24 cellular contexts compared by ENCODE assay signal in the genomic region with DNA sequence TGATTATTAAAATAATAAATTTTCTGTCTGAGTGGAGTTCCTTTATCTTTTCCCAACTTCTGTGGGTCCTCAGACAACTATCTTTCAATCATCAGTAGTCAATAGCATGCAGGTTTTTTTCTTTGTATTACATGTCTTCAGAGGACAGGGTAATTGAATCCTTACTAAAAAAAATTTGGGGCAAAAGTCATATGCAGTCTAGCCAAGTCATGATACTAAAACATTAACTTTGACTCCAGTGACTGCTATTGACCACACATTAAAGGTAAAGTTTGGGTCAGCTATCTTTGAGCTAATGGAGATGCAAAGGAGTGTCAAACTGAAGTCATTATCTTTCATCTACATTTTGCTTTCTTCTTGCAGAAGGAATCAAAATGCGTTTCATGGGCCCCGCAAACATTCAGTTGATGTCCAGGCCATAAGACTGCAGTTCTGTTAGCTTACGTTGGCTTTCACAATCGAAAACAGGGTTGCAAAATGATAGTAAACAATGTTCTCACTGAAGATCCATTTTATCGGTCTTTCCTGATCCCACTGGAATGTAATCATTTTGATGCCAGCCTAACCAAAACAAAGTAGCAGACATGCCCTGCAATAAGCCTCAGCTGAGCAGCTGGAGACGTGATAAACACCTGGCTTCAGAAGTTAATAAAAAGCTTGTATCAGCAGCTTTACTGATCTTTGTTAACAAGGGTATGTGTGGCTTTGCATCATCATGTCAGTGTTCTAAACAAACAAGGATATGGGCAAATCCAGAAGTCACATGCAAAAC.
"Had no signal": no experiment of that assay in that cellular context is flagged by ENCODE, and none has a peak within 500 bp of the region (broad histone marks: within the 10 kb centered on the region; RNA-seq: fewer than 3 reads in every experiment).

No MANE protein-coding gene starts in this region.

- H3K36me3 ChIP-seq: ascending aorta, brain microvascular endothelial cell, right atrium auricular region, thyroid gland had no signal

- H3K27me3 Mint-ChIP-seq: natural killer cell treated with Interleukin-12 subunit alpha and Interleukin-12 subunit beta and Interleukin-15 and Interleukin-18, amount 100 ng/mL, for 72 hours had no signal

- H3K9me3 Mint-ChIP-seq: activated T-helper 17 cell treated with anti-CD3 and anti-CD28 coated beads, Interleukin-2, amount 50 U/mL, for 72 hours had no signal

- H3K27ac Mint-ChIP-seq: activated naive CD4-positive, alpha-beta T cell treated with anti-CD3 and anti-CD28 coated beads, Interleukin-2, amount 50 U/mL, for 72 hours; activated T-cell treated with anti-CD3 and anti-CD28 coated beads, Interleukin-2, amount 50 U/mL, for 24 hours; activated T-helper 17 cell treated with anti-CD3 and anti-CD28 coated beads, Interleukin-2, amount 50 U/mL, for 72 hours; immature natural killer cell; natural killer cell treated with Interleukin-12 subunit alpha and Interleukin-12 subunit beta and Interleukin-15 and Interleukin-18, amount 100 ng/mL, for 72 hours; stimulated activated naive CD8-positive, alpha-beta T cell treated with anti-CD3 and anti-CD28 coated beads, Interleukin-15, Interleukin-2, amounts not matched to agents 100 ng/mL and 50 ng/mL, for 24 hours; WTC11 had no signal

- H3K4me1 Mint-ChIP-seq: activated T-helper 17 cell treated with anti-CD3 and anti-CD28 coated beads, Interleukin-2, amount 50 U/mL, for 72 hours; immature natural killer cell; WTC11 had no signal

- H3K4me3 Mint-ChIP-seq: activated T-cell treated with anti-CD3 and anti-CD28 coated beads, Interleukin-2, amount 50 U/mL, for 24 hours; activated T-helper 17 cell treated with anti-CD3 and anti-CD28 coated beads, Interleukin-2, amount 50 U/mL, for 72 hours; immature natural killer cell; natural killer cell treated with Interleukin-12 subunit alpha and Interleukin-12 subunit beta and Interleukin-15 and Interleukin-18, amount 100 ng/mL, for 72 hours; stimulated activated naive CD8-positive, alpha-beta T cell treated with anti-CD3 and anti-CD28 coated beads, Interleukin-15, Interleukin-2, amounts not matched to agents 100 ng/mL and 50 ng/mL, for 24 hours; WTC11 had no signal

- H3K36me3 Mint-ChIP-seq: activated naive CD4-positive, alpha-beta T cell treated with anti-CD3 and anti-CD28 coated beads, Interleukin-2, amount 50 U/mL, for 72 hours; immature natural killer cell; natural killer cell treated with Interleukin-12 subunit alpha and Interleukin-12 subunit beta and Interleukin-15 and Interleukin-18, amount 100 ng/mL, for 72 hours; WTC11 had no signal

- ATAC-seq: activated naive CD4-positive, alpha-beta T cell treated with anti-CD3 and anti-CD28 coated beads, Interleukin-2, amount 50 U/mL, for 72 hours; activated T-helper 17 cell treated with anti-CD3 and anti-CD28 coated beads, Interleukin-2, amount 50 U/mL, for 72 hours; left ventricle myocardium superior; natural killer cell treated with Interleukin-12 subunit alpha and Interleukin-12 subunit beta and Interleukin-15 and Interleukin-18, amount 100 ng/mL, for 72 hours; psoas muscle; WTC11 had no signal

- H3K9me3 ChIP-seq: ascending aorta, psoas muscle, right atrium auricular region, thyroid gland had no signal

- H3K27ac ChIP-seq: ascending aorta, brain microvascular endothelial cell, psoas muscle, right atrium auricular region, thyroid gland had no signal

- DNase-seq: activated CD4-positive, alpha-beta T cell treated with anti-CD3 and anti-CD28 coated beads, Interleukin-2, amount 50 U/mL, for 4 hours; activated CD8-positive, alpha-beta memory T cell treated with anti-CD3 and anti-CD28 coated beads for 24 hours; activated CD8-positive, alpha-beta memory T cell treated with anti-CD3 and anti-CD28 coated beads, Interleukin-2, amount 50 U/mL, for 4 hours; activated T-cell treated with anti-CD3 and anti-CD28 coated beads, Interleukin-2, amount 50 U/mL, for 24 hours; brain microvascular endothelial cell; caudate nucleus; dermis blood vessel endothelial cell; effector CD8-positive, alpha-beta T cell; foreskin melanocyte; immature natural killer cell; left ventricle myocardium superior; midbrain; psoas muscle; stimulated activated CD4-positive, alpha-beta T cell treated with anti-CD3 and anti-CD28 coated beads, Interleukin-12 subunit alpha, Interleukin-12 subunit beta, amount 100 ng/mL, for 4 hours; substantia nigra; T-helper 9 cell; thyroid gland had no signal

- H3K4me3 ChIP-seq: ascending aorta, psoas muscle, right atrium auricular region, thyroid gland had no signal

- H3K27me3 ChIP-seq: ascending aorta, brain microvascular endothelial cell, right atrium auricular region, thyroid gland had no signal

- H3K4me1 ChIP-seq: ascending aorta, psoas muscle, right atrium auricular region, thyroid gland had no signal
